17 cellular contexts compared by ENCODE assay signal in the genomic region with DNA sequence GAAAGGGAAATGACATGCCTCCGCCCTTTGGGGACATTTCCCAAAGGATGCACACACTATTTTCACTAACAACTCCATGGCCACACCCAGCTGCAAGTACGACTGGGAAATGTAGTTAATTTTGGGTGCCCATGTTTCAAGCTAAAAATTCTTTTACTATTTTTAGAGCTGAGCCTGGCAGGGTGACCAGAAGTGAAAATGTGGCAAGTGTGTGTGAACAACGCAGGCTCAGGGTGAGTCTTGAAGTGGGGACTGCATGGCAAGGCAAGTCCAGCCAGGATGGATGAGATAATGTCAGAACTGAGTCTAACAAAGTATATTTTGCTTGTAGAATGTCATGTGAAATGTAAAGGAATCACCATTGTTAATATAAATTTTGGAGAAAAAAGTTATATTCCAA.
"Had no signal": no experiment of that assay in that cellular context is flagged by ENCODE, and none has a peak within 500 bp of the region (broad histone marks: within the 10 kb centered on the region; RNA-seq: fewer than 3 reads in every experiment).

No MANE protein-coding gene starts in this region.

- H3K4me3 ChIP-seq: breast epithelium, mucosa of descending colon, suprapubic skin, upper lobe of right lung had no signal

- H3K27me3 ChIP-seq: breast epithelium, suprapubic skin, upper lobe of right lung had no signal

- H3K4me1 ChIP-seq: breast epithelium, upper lobe of right lung had no signal

- DNase-seq: activated CD4-positive, alpha-beta T cell treated with anti-CD3 and anti-CD28 coated beads, Interleukin-2, amount 50 U/mL, for 48 hours; activated CD4-positive, CD25-positive, alpha-beta regulatory T cell treated with anti-CD3 and anti-CD28 coated beads, Interleukin-2, amount 50 U/mL, for 72 hours; activated CD8-positive, alpha-beta memory T cell treated with anti-CD3 and anti-CD28 coated beads, Interleukin-2, amount 10 ng/mL, durations not matched to agents 7 days and 5 days; activated gamma-delta T cell treated with Interleukin-2 at 50 U/mL for 16 hours; activated naive CD8-positive, alpha-beta T cell treated with anti-CD3 and anti-CD28 coated beads for 36 hours; activated T-cell treated with anti-CD3 and anti-CD28 coated beads, Interleukin-2, amount 50 U/mL, for 48 hours; aorta; endodermal cell; mucosa of descending colon; occipital lobe; stimulated activated CD4-positive, alpha-beta T cell treated with anti-CD3 and anti-CD28 coated beads, Interleukin-4, amount 100 ng/mL, for 1 hour; stimulated activated CD8-positive, alpha-beta memory T cell treated with anti-CD3 and anti-CD28 coated beads, Interleukin-4, amount 100 ng/mL, for 48 hours; stimulated activated naive CD8-positive, alpha-beta T cell treated with anti-CD3 and anti-CD28 coated beads, Interleukin-15, Interleukin-2, amounts not matched to agents 100 U/mL and 50 U/mL, for 24 hours; upper lobe of right lung had no signal

- H3K27ac ChIP-seq: breast epithelium, suprapubic skin, upper lobe of right lung had no signal

- H3K9me3 ChIP-seq: mucosa of descending colon, suprapubic skin, upper lobe of right lung had no signal

- ATAC-seq: activated CD8-positive, alpha-beta memory T cell treated with anti-CD3 and anti-CD28 coated beads, Interleukin-2, amount 10 ng/mL, durations not matched to agents 7 days and 5 days; mucosa of descending colon; natural killer cell treated with Interleukin-12 subunit alpha and Interleukin-12 subunit beta and Interleukin-15 and Interleukin-18, amount 100 ng/mL, for 72 hours; stimulated activated naive CD8-positive, alpha-beta T cell treated with anti-CD3 and anti-CD28 coated beads, Interleukin-15, Interleukin-2, amounts not matched to agents 100 U/mL and 50 U/mL, for 24 hours; upper lobe of right lung had no signal

- H3K36me3 ChIP-seq: breast epithelium, suprapubic skin, upper lobe of right lung had no signal
